In genomic region chr3:57078366-57079220, GRCh38 we compare ENCODE assay signal across 8 cellular contexts. TPM values are rescaled to one million over a fixed set of nuclear protein-coding genes. Genes with fewer than 3 reads are reported as not detected.
DNase-seq lines count a peak whose midpoint lies in the region; ATAC-seq and TF ChIP-seq lines count a peak whose summit lies in the region.

No MANE protein-coding gene starts in this region.

- no peak for TF ChIP-seq EP300 in upper lobe of left lung (IDR thresholded peaks at IDR 0.05)

- peaks cover 59% of the 10 kb centered on the region for H3K27me3 Mint-ChIP-seq in activated CD8-positive, alpha-beta T cell treated with anti-CD3 and anti-CD28 coated beads, Interleukin-2, amount 10 ng/mL, durations not matched to agents 7 days and 5 days (ENCODE audit: low read depth)
- peaks cover 50 to 64% (median 62%) of the 10 kb centered on the region in 3 donors for H3K27me3 Mint-ChIP-seq in naive B cell

- no peaks in the 10 kb centered on the region for H3K36me3 Mint-ChIP-seq in activated CD8-positive, alpha-beta T cell treated with anti-CD3 and anti-CD28 coated beads, Interleukin-2, amount 10 ng/mL, durations not matched to agents 7 days and 5 days (ENCODE audit: low read depth)
- H3K36me3 Mint-ChIP-seq in naive B cell: peaks cover 0 to 4% of the 10 kb centered on the region in 2 donors

- H3K27me3 ChIP-seq in upper lobe of left lung: peaks cover 0 to 6% (median 0%) of the 10 kb centered on the region in 4 donors

- peaks cover 4% of the 10 kb centered on the region for H3K4me1 Mint-ChIP-seq in activated CD8-positive, alpha-beta T cell treated with anti-CD3 and anti-CD28 coated beads, Interleukin-2, amount 10 ng/mL, durations not matched to agents 7 days and 5 days (ENCODE audit: low read depth)
- H3K4me1 Mint-ChIP-seq in naive B cell: peaks cover 15 to 22% (median 18%) of the 10 kb centered on the region in 3 donors

- H3K9me3 ChIP-seq in upper lobe of left lung: no peaks in the 10 kb centered on the region

- DNase-seq in NCI-H2171 treated with DMSO at 0.1 percent for 48 hours (lab: John Stamatoyannopoulos, UW) (peak; percentile 38), NCI-H2171 (lab: John Stamatoyannopoulos, UW) (no peak), LHCN-M2 (ENCODE audit: low read depth) (peak; percentile 39), fibroblast of the aortic adventitia (ENCODE audit: low read depth) (peak; percentile 85), naive B cell (peak; percentile 60), upper lobe of left lung (peak; percentile 68 to 89)
- peak; percentile 42 for DNase-seq in activated CD8-positive, alpha-beta T cell treated with anti-CD3 and anti-CD28 coated beads, Interleukin-2, amount 10 ng/mL, durations not matched to agents 7 days and 5 days

- TF ChIP-seq CTCF in fibroblast of the aortic adventitia (IDR thresholded peaks at IDR 0.05; ENCODE audit: insufficient read depth, low read length) (peak; percentile 17), upper lobe of left lung (IDR thresholded peaks at IDR 0.05) (peak in 2 of 6 experiments; percentile 8)

- no peak overlapping the region for H3K27ac Mint-ChIP-seq in activated CD8-positive, alpha-beta T cell treated with anti-CD3 and anti-CD28 coated beads, Interleukin-2, amount 10 ng/mL, durations not matched to agents 7 days and 5 days
- peak overlapping the region in 2 of 6 donors; percentile 7 to 50 for H3K27ac Mint-ChIP-seq in naive B cell

- H3K9me3 Mint-ChIP-seq in activated CD8-positive, alpha-beta T cell treated with anti-CD3 and anti-CD28 coated beads, Interleukin-2, amount 10 ng/mL, durations not matched to agents 7 days and 5 days (ENCODE audit: insufficient read depth): no peaks in the 10 kb centered on the region
- no peaks in the 10 kb centered on the region for H3K9me3 Mint-ChIP-seq in naive B cell

- H3K4me1 ChIP-seq in upper lobe of left lung: peaks cover 8 to 22% (median 13%) of the 10 kb centered on the region in 4 donors

- CTCF ChIA-PET in activated CD8-positive, alpha-beta T cell treated with anti-CD3 and anti-CD28 coated beads, Interleukin-2, amount 10 ng/mL, durations not matched to agents 7 days and 5 days (lab: Charles Lee): interaction anchor here (0.8 to 1.4 kb wide), 3 partner anchors 11 to 89 kb away, joined by 3 to 8 read pairs (median 4); no protein-coding TSS in a partner anchor

- ATAC-seq in activated CD8-positive, alpha-beta T cell treated with anti-CD3 and anti-CD28 coated beads, Interleukin-2, amount 10 ng/mL, durations not matched to agents 7 days and 5 days: peak; percentile 61
- ATAC-seq in naive B cell (ENCODE audit: low read depth in 2 of 2) (peak; percentile 87 to 88), upper lobe of left lung (ENCODE audit: low FRiP score in 2 of 2) (peak; percentile 32 to 82), HG03439 (IDR thresholded peaks at IDR 0.05; ENCODE audit: unreplicated experiment) (no peak)

- H3K36me3 ChIP-seq in upper lobe of left lung: no peaks in the 10 kb centered on the region

- H3K4me3 ChIP-seq in fibroblast of the aortic adventitia (ENCODE audit: low read depth, low read length) (peak overlapping the region; percentile 84), upper lobe of left lung (peak overlapping the region; percentile 35 to 85 (median 79))

- POLR2A ChIA-PET in activated CD8-positive, alpha-beta T cell treated with anti-CD3 and anti-CD28 coated beads, Interleukin-2, amount 10 ng/mL, durations not matched to agents 7 days and 5 days (lab: Charles Lee): no interaction called here

- no peak for TF ChIP-seq POLR2A in upper lobe of left lung (IDR thresholded peaks at IDR 0.05)

- H3K27ac ChIP-seq in upper lobe of left lung: peak overlapping the region in 1 of 4 donors; percentile 52

- WGBS in upper lobe of left lung, 2 donors: 2 to 4% methylated on average over 12 to 13 of the region's 71 CpGs

- H3K4me3 Mint-ChIP-seq in activated CD8-positive, alpha-beta T cell treated with anti-CD3 and anti-CD28 coated beads, Interleukin-2, amount 10 ng/mL, durations not matched to agents 7 days and 5 days: peak overlapping the region; percentile 36
- peak overlapping the region; percentile 56 to 86 (median 82) for H3K4me3 Mint-ChIP-seq in naive B cell

RNA-seq across cellular contexts. Expression of gene SPATA12, which starts 18.1 kb away (rescaled TPM):
- total RNA-seq in LHCN-M2 (2014; rRNA removed) (0.11 and 0.32 TPM in 2 replicates), fibroblast of the aortic adventitia (ENCODE audit: low replicate concordance) (0.09 TPM in 1 of 2 replicates, not detected in the other), upper lobe of left lung (1 to 10 TPM in 1 of 6 donors, under 1 TPM in 3, not detected in 2; 0.27 to 1.0 (median 0.36) TPM)
- polyA plus RNA-seq in LHCN-M2 (2012): 0.07 TPM
- not detected for total RNA-seq in activated CD8-positive, alpha-beta T cell treated with anti-CD3 and anti-CD28 coated beads, Interleukin-2, amount 10 ng/mL, durations not matched to agents 7 days and 5 days
- not detected for polyA plus RNA-seq in naive B cell (ENCODE audit: low read depth in 6 of 6)
